ENCODE assay signal across 8 cellular contexts in the genomic region with DNA sequence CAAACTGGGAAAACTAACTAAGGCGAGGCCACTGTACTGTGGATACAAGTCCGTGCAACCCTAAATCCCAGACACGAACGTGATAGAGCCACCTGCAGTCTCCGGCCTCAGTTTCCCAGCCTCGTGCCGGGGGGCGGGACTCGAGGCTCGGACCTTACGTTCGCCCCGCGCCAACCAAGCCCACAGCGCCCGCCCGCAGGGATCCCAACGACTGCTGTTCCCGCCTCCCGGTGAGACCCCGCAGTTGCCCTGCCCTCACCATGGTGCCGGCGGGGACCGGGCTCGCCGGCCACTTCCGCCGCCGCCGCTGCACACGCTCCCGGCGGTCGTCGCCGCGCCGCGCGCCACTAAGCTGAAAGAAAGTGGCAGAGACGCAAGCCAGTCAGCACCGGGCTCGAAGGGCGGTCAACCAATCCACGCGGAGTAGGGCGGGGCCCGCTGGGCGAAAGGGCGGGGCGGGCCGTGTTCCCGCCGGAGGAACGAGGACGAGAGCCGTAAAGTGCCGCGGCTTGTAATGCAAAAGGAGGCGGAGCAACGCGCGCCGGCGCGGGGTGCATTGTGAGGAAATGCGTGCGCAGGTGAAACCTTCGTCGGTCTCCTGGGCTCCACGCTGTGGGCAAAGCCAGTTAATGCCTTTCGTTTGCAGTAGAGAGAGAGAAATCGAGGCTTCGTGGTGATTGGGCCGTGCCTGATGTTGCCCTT. TPM values are rescaled to one million over a fixed set of nuclear protein-coding genes. Genes with fewer than 3 reads are reported as not detected.
DNase-seq lines count a peak whose midpoint lies in the region; ATAC-seq and TF ChIP-seq lines count a peak whose summit lies in the region.

A gene (minus strand): TSS at position 318 of the 702 bp plus-strand sequence. CDS start 56 bp downstream, at position 262.

- peaks cover 37% of the 10 kb centered on the region for H3K36me3 Mint-ChIP-seq in activated T-helper 17 cell treated with anti-CD3 and anti-CD28 coated beads, Interleukin-2, amount 50 U/mL, for 72 hours (ENCODE audit: low read depth)
- peaks cover 0 to 5% (median 0%) of the 10 kb centered on the region in 3 donors for H3K36me3 Mint-ChIP-seq in naive thymus-derived CD8-positive, alpha-beta T cell

- H3K27ac ChIP-seq in RWPE1 (peak within 1 kb of the TSS; percentile 87), fibroblast of lung (ENCODE audit: insufficient read depth, low read length) (peak within 1 kb of the TSS; percentile 82)

- CTCF ChIA-PET in RWPE1 (lab: Yijun Ruan, JAX) = interaction anchor here (0.5 to 1.9 kb wide), 4 partner anchors 8 to 63 kb away, joined by 3 to 23 read pairs (median 3); a partner anchor contains a TSS

- peaks cover 16% of the 10 kb centered on the region for H3K4me1 ChIP-seq in fibroblast of lung (ENCODE audit: control insufficient read depth, extremely low read depth, insufficient read depth, low read length)

- H3K9me3 Mint-ChIP-seq in activated T-helper 17 cell treated with anti-CD3 and anti-CD28 coated beads, Interleukin-2, amount 50 U/mL, for 72 hours = no peaks in the 10 kb centered on the region
- H3K9me3 Mint-ChIP-seq in naive thymus-derived CD8-positive, alpha-beta T cell = no peaks in the 10 kb centered on the region

- H2AFZ ChIP-seq in fibroblast of lung (ENCODE audit: low read length) = peak within 1 kb of the TSS; percentile 42

- peaks cover 4% of the 10 kb centered on the region for H3K36me3 ChIP-seq in fibroblast of lung (ENCODE audit: control insufficient read depth, insufficient read depth, low read length)

- peak within 1 kb of the TSS; percentile 94 for H3K27ac Mint-ChIP-seq in activated T-helper 17 cell treated with anti-CD3 and anti-CD28 coated beads, Interleukin-2, amount 50 U/mL, for 72 hours
- peak within 1 kb of the TSS; percentile 89 to 98 (median 98) for H3K27ac Mint-ChIP-seq in naive thymus-derived CD8-positive, alpha-beta T cell

- H4K20me1 ChIP-seq in fibroblast of lung (ENCODE audit: control insufficient read depth, extremely low read depth, insufficient read depth, low read length) = no peaks in the 10 kb centered on the region

- ATAC-seq in activated T-helper 17 cell treated with anti-CD3 and anti-CD28 coated beads, Interleukin-2, amount 50 U/mL, for 72 hours (replicated peaks) = peak; percentile 95
- ATAC-seq in naive thymus-derived CD8-positive, alpha-beta T cell = peak; percentile 92 to 93

- H3K4me2 ChIP-seq in fibroblast of lung (ENCODE audit: extremely low read depth, insufficient read depth, low read length) = peak within 1 kb of the TSS; percentile 90

- H3K9ac ChIP-seq in fibroblast of lung (ENCODE audit: insufficient read depth, low read length) = peak within 1 kb of the TSS; percentile 81

- peak within 1 kb of the TSS; percentile 92 for H3K4me3 Mint-ChIP-seq in activated T-helper 17 cell treated with anti-CD3 and anti-CD28 coated beads, Interleukin-2, amount 50 U/mL, for 72 hours
- peak within 1 kb of the TSS; percentile 81 to 90 (median 86) for H3K4me3 Mint-ChIP-seq in naive thymus-derived CD8-positive, alpha-beta T cell

- DNase-seq in ELR (ENCODE audit: low read depth) (peak; percentile 99), H4 (ENCODE audit: low spot score) (peak; percentile 98), LNCaP clone FGC (ENCODE audit: low read depth) (peak; percentile 96), RWPE1 (ENCODE audit: low spot score) (peak; percentile 99), fibroblast of lung (ENCODE audit: low read depth in 2 of 2) (peak; percentile 95)
- peak; percentile 95 to 100 (median 99) for DNase-seq in naive thymus-derived CD8-positive, alpha-beta T cell
- peak; percentile 96 to 100 (median 99) for DNase-seq in stimulated activated naive CD4-positive, alpha-beta T cell (lab: John Stamatoyannopoulos, UW)

- H3K79me2 ChIP-seq in fibroblast of lung (ENCODE audit: control insufficient read depth, insufficient read depth, low read length) = peaks cover 38% of the 10 kb centered on the region

- H3K9me3 ChIP-seq in fibroblast of lung (ENCODE audit: control insufficient read depth, insufficient read depth, low read depth, low read length) = no peaks in the 10 kb centered on the region

- TF ChIP-seq CTCF in LNCaP clone FGC (IDR thresholded peaks at IDR 0.05; ENCODE audit: control insufficient read depth, extremely low read depth, insufficient read depth) = peak; percentile 40
- peak; percentile 51; the same call in 1 of the 2 replicates for TF ChIP-seq CTCF in RWPE1 (conservative IDR thresholded peaks at IDR 0.05; ENCODE audit: low read depth)
- peak in 1 of 2 donors; percentile 30 for TF ChIP-seq CTCF in fibroblast of lung (conservative IDR thresholded peaks at IDR 0.05 in 1 of 2, IDR thresholded peaks at IDR 0.05 in 1 of 2; ENCODE audit: low read depth in 1 of 2, low read length in 2 of 2)

- peak within 1 kb of the TSS; percentile 92 for H3K4me3 ChIP-seq in LNCaP clone FGC (ENCODE audit: low read depth, low read length)
- peak within 1 kb of the TSS; percentile 64 to 80 (median 76) for H3K4me3 ChIP-seq in fibroblast of lung (replicated peaks in 1 of 4; ENCODE audit: control extremely low read depth in 1 of 4, insufficient read depth in 1 of 4, low read depth in 3 of 4, low read length in 4 of 4)

- H3K27me3 Mint-ChIP-seq in activated T-helper 17 cell treated with anti-CD3 and anti-CD28 coated beads, Interleukin-2, amount 50 U/mL, for 72 hours = no peaks in the 10 kb centered on the region
- no peaks in the 10 kb centered on the region for H3K27me3 Mint-ChIP-seq in naive thymus-derived CD8-positive, alpha-beta T cell

- H3K27me3 ChIP-seq in fibroblast of lung (ENCODE audit: control insufficient read depth, insufficient read depth, low read length) = no peaks in the 10 kb centered on the region

- POLR2A ChIA-PET in RWPE1 (lab: Yijun Ruan, JAX; ENCODE audit: low non-redundant PET) = interaction anchor here (0.6 to 3.6 kb wide), 5 partner anchors 34 to 804 kb away, joined by 3 to 40 read pairs (median 4); a partner anchor contains a TSS
- POLR2A ChIA-PET in naive thymus-derived CD8-positive, alpha-beta T cell (lab: Charles Lee) = interaction anchor here (0.7 to 34.7 kb wide), 15 partner anchors 10 to 509 kb away, joined by 3 to 2305 read pairs (median 4); a partner anchor contains a TSS

- peaks cover 30% of the 10 kb centered on the region for H3K4me1 Mint-ChIP-seq in activated T-helper 17 cell treated with anti-CD3 and anti-CD28 coated beads, Interleukin-2, amount 50 U/mL, for 72 hours
- peaks cover 29 to 59% (median 56%) of the 10 kb centered on the region in 4 donors for H3K4me1 Mint-ChIP-seq in naive thymus-derived CD8-positive, alpha-beta T cell

RNA-seq across cellular contexts. Expression of the gene that starts here (rescaled TPM):
- 349 and 397 TPM in 2 replicates for total RNA-seq in H4 (2014; rRNA removed; shearing (Covaris generic))
- total RNA-seq in activated T-helper 17 cell treated with anti-CD3 and anti-CD28 coated beads, Interleukin-2, amount 50 U/mL, for 72 hours = 100 to 1,000 TPM; 176 to 252 TPM
- total RNA-seq in fibroblast of lung = 70.9 and 124 TPM in 2 replicates
- polyA plus RNA-seq in fibroblast of lung = 50.9 and 97.2 TPM in 2 replicates
- polyA plus RNA-seq in fibroblast of lung (2012) = 80.5 and 169 TPM in 2 replicates
- polyA minus RNA-seq in fibroblast of lung (ENCODE audit: low replicate concordance) = 12.9 and 24.4 TPM in 2 replicates
- 10 to 100 TPM; 82.1 to 84.0 TPM for total RNA-seq in naive thymus-derived CD8-positive, alpha-beta T cell
- 100 to 1,000 TPM; 162 to 198 (median 181) TPM for polyA plus RNA-seq in naive thymus-derived CD8-positive, alpha-beta T cell

Comparison
In these comparisons a context has a peak if more than half of its experiments do, and no peak if none do; other contexts are left out.
1. Peak in every context shown above with its lines: DNase-seq, ATAC-seq, H3K4me3 ChIP-seq and H3K27ac ChIP-seq.